13 cellular contexts compared by ENCODE assay signal in genomic region chr4:48360966-48361470, GRCh38. TPM values are rescaled to one million over a fixed set of nuclear protein-coding genes. Genes with fewer than 3 reads are reported as not detected.
DNase-seq lines count a peak whose midpoint lies in the region; ATAC-seq and TF ChIP-seq lines count a peak whose summit lies in the region.
"Had no signal": no experiment of that assay in that cellular context is flagged by ENCODE, and none has a peak within 500 bp of the region (broad histone marks: within the 10 kb centered on the region; RNA-seq: fewer than 3 reads in every experiment).

No MANE protein-coding gene starts in this region.

- H3K9me1 ChIP-seq in IMR-90 (ENCODE audit: insufficient read depth, low read length), result 0 out of 2 replicates have a peak, but pooled peaks cover 7% of the 10 kb centered on the region

- H3K27ac ChIP-seq in IMR-90 (ENCODE audit: insufficient read depth, low read length) (no peak overlapping the region), mammary epithelial cell (ENCODE audit: insufficient read depth, low read depth, low read length) (peak overlapping the region; percentile 60), mesodermal cell (ENCODE audit: low read depth, low read length, severe bottlenecking) (peak overlapping the region; percentile 49)
- H3K27ac ChIP-seq: colonic mucosa had no signal

- no peak overlapping the region for H4K91ac ChIP-seq in IMR-90 (ENCODE audit: insufficient read depth, low read depth, low read length)

- no peak overlapping the region for H2BK15ac ChIP-seq in IMR-90 (ENCODE audit: low read depth, low read length)

- H3K27me3 ChIP-seq in IMR-90 (ENCODE audit: control insufficient read depth, insufficient read depth, low read length) (no peaks in the 10 kb centered on the region), mammary epithelial cell (ENCODE audit: insufficient read depth, low read length) (no peaks in the 10 kb centered on the region)
- H3K27me3 ChIP-seq: colonic mucosa had no signal

- intact Hi-C loops in IMR-90 (cut with micrococcal nuclease), result no loop called here
- intact Hi-C loops in mammary epithelial cell (cut with micrococcal nuclease), result no loop called here
- intact Hi-C loops in lower leg skin (cut with DNase I; ENCODE audit: low total_unique reads), result no loop called here

- no TSS peak for BruUV-seq in IMR-90 (replicated peaks; lab: Mats Ljungman, UMichigan)
- BruUV-seq in mammary epithelial cell (replicated peaks; lab: Mats Ljungman, UMichigan), result no TSS peak

- H3K4me3 Mint-ChIP-seq in stimulated activated memory B cell treated with anti-CD40 and anti-IgM and Interleukin-4, amounts not matched to agents 10 μg/mL and 1 μg/mL and 100 μg/mL, for 72 hours, result no peak overlapping the region
- H3K4me3 Mint-ChIP-seq: activated CD4-positive, alpha-beta memory T cell treated with anti-CD3 and anti-CD28 coated beads, Interleukin-2, amount 10 ng/mL, durations not matched to agents 7 days and 5 days had no signal

- H3K79me2 ChIP-seq in mammary epithelial cell (ENCODE audit: insufficient read depth, low read length), result peaks cover 59% of the 10 kb centered on the region

- POLR2A ChIA-PET in IMR-90 (lab: Charles Lee; ENCODE audit: unreplicated experiment), result interaction anchor here (0.6 kb wide), 2 partner anchors 20 to 140 kb away, joined by 10 to 12 read pairs; partner anchors contain the start of gene SLAIN2

- peaks cover 4 to 36% of the 10 kb centered on the region in 2 experiments; a peak in 3 of 4 replicates for H3K79me1 ChIP-seq in IMR-90 (ENCODE audit: low read depth in 1 of 2, low read length in 2 of 2)

- no peak overlapping the region for H3K56ac ChIP-seq in IMR-90 (ENCODE audit: extremely low read depth, insufficient read depth, low read length)

- peaks cover 28% of the 10 kb centered on the region for H4K20me1 ChIP-seq in IMR-90 (ENCODE audit: insufficient read depth, low read length)
- H4K20me1 ChIP-seq in mammary epithelial cell (ENCODE audit: insufficient read depth, low read length), result no peaks in the 10 kb centered on the region

- TF ChIP-seq POLR2A in IMR-90 (IDR thresholded peaks at IDR 0.05; ENCODE audit: low read depth, low read length), result no peak
- TF ChIP-seq POLR2A in lower leg skin (IDR thresholded peaks at IDR 0.05), result no peak

- no peak for TF ChIP-seq CTCF in AG09319 (IDR thresholded peaks at IDR 0.05; ENCODE audit: low read depth, low read length)
- no peak for TF ChIP-seq CTCF in IMR-90 (conservative IDR thresholded peaks at IDR 0.05; ENCODE audit: low read depth, low read length)
- no peak for TF ChIP-seq CTCF in mammary epithelial cell (conservative IDR thresholded peaks at IDR 0.05 in 1 of 2, IDR thresholded peaks at IDR 0.05 in 1 of 2; ENCODE audit: extremely low read depth in 1 of 2, insufficient read depth in 1 of 2, low read depth in 1 of 2, low read length in 2 of 2)
- TF ChIP-seq CTCF in lower leg skin (IDR thresholded peaks at IDR 0.05), result no peak

- no peak overlapping the region for H3K23ac ChIP-seq in IMR-90 (ENCODE audit: low read depth, low read length)

- H3K36me3 ChIP-seq in IMR-90 (ENCODE audit: control insufficient read depth, insufficient read depth, low read length), result no peaks in the 10 kb centered on the region
- H3K36me3 ChIP-seq in mammary epithelial cell (ENCODE audit: insufficient read depth, low read length), result no peaks in the 10 kb centered on the region
- peaks cover 3% of the 10 kb centered on the region for H3K36me3 ChIP-seq in mesodermal cell (ENCODE audit: control insufficient read depth, insufficient read depth, low read length)
- H3K36me3 ChIP-seq: colonic mucosa had no signal

- H3K27me3 Mint-ChIP-seq in stimulated activated memory B cell treated with anti-CD40 and anti-IgM and Interleukin-4, amounts not matched to agents 10 μg/mL and 1 μg/mL and 100 μg/mL, for 72 hours, result no peaks in the 10 kb centered on the region
- H3K27me3 Mint-ChIP-seq: activated CD4-positive, alpha-beta memory T cell treated with anti-CD3 and anti-CD28 coated beads, Interleukin-2, amount 10 ng/mL, durations not matched to agents 7 days and 5 days had no signal

- H2AFZ ChIP-seq in IMR-90 (replicated peaks; ENCODE audit: low read length, poor library complexity) (no peak overlapping the region), mammary epithelial cell (ENCODE audit: low read depth, low read length) (no peak overlapping the region)

- ATAC-seq in IMR-90 (ENCODE audit: low read depth), result peak; percentile 21; the same call in 1 of the 2 replicates
- ATAC-seq in HG03565 (IDR thresholded peaks at IDR 0.05; ENCODE audit: unreplicated experiment), result no peak
- ATAC-seq in HG03520 (IDR thresholded peaks at IDR 0.05; ENCODE audit: unreplicated experiment), result no peak
- no peak for ATAC-seq in stimulated activated memory B cell treated with anti-CD40 and anti-IgM and Interleukin-4, amounts not matched to agents 10 μg/mL and 1 μg/mL and 100 μg/mL, for 72 hours

- H2BK120ac ChIP-seq in IMR-90 (ENCODE audit: low read depth, low read length), result no peak overlapping the region

- no peaks in the 10 kb centered on the region for H3K9me3 ChIP-seq in IMR-90 (ENCODE audit: control insufficient read depth, insufficient read depth, low read length)
- H3K9me3 ChIP-seq in mammary epithelial cell (replicated peaks; ENCODE audit: insufficient read depth, low read length), result no peaks in the 10 kb centered on the region
- no peaks in the 10 kb centered on the region for H3K9me3 ChIP-seq in mesodermal cell (ENCODE audit: control insufficient read depth, low read length)
- H3K9me3 ChIP-seq: colonic mucosa had no signal

- peaks cover 6% of the 10 kb centered on the region for H3K36me3 Mint-ChIP-seq in stimulated activated memory B cell treated with anti-CD40 and anti-IgM and Interleukin-4, amounts not matched to agents 10 μg/mL and 1 μg/mL and 100 μg/mL, for 72 hours

- DNase-seq in AG09319 (ENCODE audit: extremely low read depth, low read depth) (peak; percentile 19), IMR-90 (no peak), mammary epithelial cell (no peak), lower leg skin (ENCODE audit: low spot score in 2 of 2) (no peak)
- DNase-seq: activated CD4-positive, alpha-beta memory T cell treated with anti-CD3 and anti-CD28 coated beads, Interleukin-2, amount 10 ng/mL, durations not matched to agents 7 days and 5 days; colonic mucosa; NCI-H1694; NCI-H446; stimulated activated CD4-positive, alpha-beta T cell treated with anti-CD3 and anti-CD28 coated beads, Interleukin-15, amount 100 ng/mL, for 24 hours had no signal

- no peak overlapping the region for H3K18ac ChIP-seq in IMR-90 (ENCODE audit: low read depth, low read length)

- H3K4me3 ChIP-seq in IMR-90 (ENCODE audit: insufficient read depth, low read depth, low read length), result no peak overlapping the region
- no peak overlapping the region for H3K4me3 ChIP-seq in mammary epithelial cell (replicated peaks in 1 of 3; ENCODE audit: insufficient read depth in 1 of 3, low read depth in 2 of 3, low read length in 3 of 3)
- no peak overlapping the region for H3K4me3 ChIP-seq in mesodermal cell (ENCODE audit: extremely low read depth, insufficient read depth, low read length, poor library complexity, severe bottlenecking)
- H3K4me3 ChIP-seq in lower leg skin (ENCODE audit: low read depth, poor library complexity, severe bottlenecking), result no peak overlapping the region
- H3K4me3 ChIP-seq: colonic mucosa had no signal

- in situ Hi-C loops in IMR-90 (cut with MboI; ENCODE audit: low sequenced_read_pairs) (loop anchor here (25.0 kb wide), 1 partner anchor 499 kb away; no protein-coding TSS in a partner anchor), mammary epithelial cell (cut with MboI; ENCODE audit: low sequenced_read_pairs in 2 of 2) (no loop called here)

- H3K9ac ChIP-seq in IMR-90 (ENCODE audit: low read depth, low read length) (no peak overlapping the region), mammary epithelial cell (ENCODE audit: insufficient read depth, low read length) (no peak overlapping the region)

- H2BK20ac ChIP-seq in IMR-90 (ENCODE audit: low read depth, low read length), result no peak overlapping the region

- H2BK5ac ChIP-seq in IMR-90 (ENCODE audit: low read depth, low read length, poor library complexity, severe bottlenecking), result peak overlapping the region; percentile 62

- peak overlapping the region; percentile 24 for H3K14ac ChIP-seq in IMR-90 (replicated peaks; ENCODE audit: low read depth, low read length)

- no peak overlapping the region for H4K8ac ChIP-seq in IMR-90 (ENCODE audit: low read depth in 2 of 2, low read length in 2 of 2)

- H2AK5ac ChIP-seq in IMR-90 (ENCODE audit: low read depth, low read length), result no peak overlapping the region

- no peak overlapping the region for H2AK9ac ChIP-seq in IMR-90 (replicated peaks; ENCODE audit: low read depth, low read length, poor library complexity)

- peaks cover 5% of the 10 kb centered on the region for H3K4me1 ChIP-seq in IMR-90 (ENCODE audit: control insufficient read depth, insufficient read depth, low read length)
- H3K4me1 ChIP-seq in mammary epithelial cell (ENCODE audit: insufficient read depth, low read length), result peaks cover 16% of the 10 kb centered on the region
- no peaks in the 10 kb centered on the region for H3K4me1 ChIP-seq in mesodermal cell (ENCODE audit: control insufficient read depth, insufficient read depth, low read length, poor library complexity, severe bottlenecking)
- H3K4me1 ChIP-seq: colonic mucosa had no signal

- H3K4me2 ChIP-seq in IMR-90 (ENCODE audit: low read depth, low read length), result peak overlapping the region; percentile 73; the same call in 1 of the 2 replicates
- H3K4me2 ChIP-seq in mammary epithelial cell (ENCODE audit: insufficient read depth, low read depth, low read length), result peak overlapping the region; percentile 76

- CTCF ChIA-PET in IMR-90 (lab: Yijun Ruan, JAX), result no interaction called here
- CTCF ChIA-PET in mammary epithelial cell (lab: Charles Lee; ENCODE audit: low non-redundant PET), result no interaction called here

- no peak overlapping the region for H3K27ac Mint-ChIP-seq in stimulated activated memory B cell treated with anti-CD40 and anti-IgM and Interleukin-4, amounts not matched to agents 10 μg/mL and 1 μg/mL and 100 μg/mL, for 72 hours
- H3K27ac Mint-ChIP-seq: activated CD4-positive, alpha-beta memory T cell treated with anti-CD3 and anti-CD28 coated beads, Interleukin-2, amount 10 ng/mL, durations not matched to agents 7 days and 5 days had no signal

- no peak overlapping the region for H4K5ac ChIP-seq in IMR-90 (ENCODE audit: low read depth, low read length)

- H3K4me1 Mint-ChIP-seq in stimulated activated memory B cell treated with anti-CD40 and anti-IgM and Interleukin-4, amounts not matched to agents 10 μg/mL and 1 μg/mL and 100 μg/mL, for 72 hours, result peaks cover 22% of the 10 kb centered on the region
- H3K4me1 Mint-ChIP-seq: activated CD4-positive, alpha-beta memory T cell treated with anti-CD3 and anti-CD28 coated beads, Interleukin-2, amount 10 ng/mL, durations not matched to agents 7 days and 5 days had no signal

- WGBS in IMR-90 (ENCODE audit: extremely low coverage in 2 of 2, insufficient read length in 1 of 2), 2 experiments, result no CpG with 5 or more reads among the region's 1 CpG
- WGBS in mammary epithelial cell (ENCODE audit: low coverage, missing lambda C conversion rate), result 33% methylated on average over 1 of the region's 1 CpG
- WGBS in mesodermal cell (ENCODE audit: insufficient coverage in 2 of 2), 2 experiments, result no CpG with 5 or more reads among the region's 1 CpG
- WGBS in lower leg skin, 2 donors, result 52% methylated on average over 1 of the region's 1 CpG

- dilution Hi-C loops in IMR-90 (cut with HindIII; ENCODE audit: low sequenced_read_pairs, unreplicated experiment) (no loop called here), mammary epithelial cell (cut with HindIII; ENCODE audit: low sequenced_read_pairs) (no loop called here)

- H3K4ac ChIP-seq in IMR-90 (ENCODE audit: low read depth, low read length), result no peak overlapping the region; the same call in 1 of the 2 replicates

- TF ChIP-seq RAD21 in IMR-90 (IDR thresholded peaks at IDR 0.05; ENCODE audit: low read length), result no peak

- H3K9me3 Mint-ChIP-seq in stimulated activated memory B cell treated with anti-CD40 and anti-IgM and Interleukin-4, amounts not matched to agents 10 μg/mL and 1 μg/mL and 100 μg/mL, for 72 hours, result no peaks in the 10 kb centered on the region
- H3K9me3 Mint-ChIP-seq: activated CD4-positive, alpha-beta memory T cell treated with anti-CD3 and anti-CD28 coated beads, Interleukin-2, amount 10 ng/mL, durations not matched to agents 7 days and 5 days had no signal

RNA-seq across cellular contexts. Expression of gene SLAIN2, which starts 19.7 kb away (rescaled TPM):
- total RNA-seq in IMR-90 (2012; rRNA removed) (23.3 and 32.2 TPM in 2 replicates), mammary epithelial cell (10 to 100 TPM; 79.9 to 95.9 TPM), lower leg skin (100 to 1,000 TPM in 1 of 4 donors, 10 to 100 TPM in 3; 75.4 to 201 (median 88.6) TPM)
- polyA plus RNA-seq in IMR-90 (2012; rRNA removed) (42.3 and 53.0 TPM in 2 replicates), mammary epithelial cell (58.0 TPM)
- 17.1 and 18.7 TPM in 2 replicates for polyA plus RNA-seq in IMR-90 (2012; cell fraction: cytosol; rRNA removed)
- polyA plus RNA-seq in IMR-90 (2012; cell fraction: nucleus; rRNA removed; ENCODE audit: low replicate concordance), result 11.2 and 44.3 TPM in 2 replicates
- 24.3 TPM for polyA minus RNA-seq in mammary epithelial cell
- polyA plus RNA-seq in mesodermal cell (2013, experiment 1 of 2), result 53.7 TPM
- polyA plus RNA-seq in mesodermal cell (2013, experiment 2 of 2), result 54.1 TPM
